ENCODE assay signal across 8 cellular contexts in the genomic region with DNA sequence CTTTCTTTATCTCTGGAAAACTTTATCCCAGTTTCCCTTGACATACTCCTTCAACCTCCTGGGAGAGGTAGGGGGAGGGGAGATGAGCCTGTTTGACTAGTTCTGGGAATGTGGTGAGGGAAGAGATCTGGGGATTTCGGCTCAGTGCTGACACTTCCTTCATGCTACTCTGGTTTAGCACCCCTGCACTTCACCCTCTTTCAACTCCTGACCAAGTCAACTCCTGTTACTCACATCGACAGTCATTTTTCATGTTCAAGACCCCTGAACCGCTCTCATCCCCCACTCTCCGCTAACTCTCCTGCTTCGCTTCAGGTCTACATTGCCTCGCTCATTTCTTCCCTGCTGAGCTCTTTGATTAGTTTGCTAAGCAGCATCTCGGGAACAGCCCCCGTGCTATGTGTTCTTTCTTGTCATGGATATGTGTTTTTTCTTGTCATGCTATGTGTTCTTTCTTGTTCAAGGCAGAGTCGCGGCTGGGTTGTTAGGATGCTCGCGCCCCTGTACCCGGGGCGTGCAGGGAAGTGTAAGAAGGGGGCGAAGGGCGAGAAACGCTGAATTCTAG. TPM values are rescaled to one million over a fixed set of nuclear protein-coding genes. Genes with fewer than 3 reads are reported as not detected.
DNase-seq lines count a peak whose midpoint lies in the region; ATAC-seq and TF ChIP-seq lines count a peak whose summit lies in the region.

No MANE protein-coding gene starts in this region.

- no peaks in the 10 kb centered on the region for H3K9me2 ChIP-seq in hepatocyte (replicated peaks; ENCODE audit: insufficient read depth)

- CTCF ChIA-PET in AG04449 (lab: Yijun Ruan, JAX): interaction anchor here (0.5 to 1.5 kb wide), 6 partner anchors 13 to 866 kb away, joined by 3 to 4 read pairs (median 3); partner anchors contain the start of gene TRIM27

- H2AFZ ChIP-seq in hepatocyte: peak overlapping the region; percentile 83

- ATAC-seq in GM18909 (IDR thresholded peaks at IDR 0.05; ENCODE audit: poor library complexity, unreplicated experiment) (peak; percentile 25), HG03520 (IDR thresholded peaks at IDR 0.05; ENCODE audit: unreplicated experiment) (peak; percentile 21), GM18870 (IDR thresholded peaks at IDR 0.05; ENCODE audit: unreplicated experiment) (no peak)

- H3K4me3 ChIP-seq in AG04449 (ENCODE audit: low read depth, low read length): peak overlapping the region; percentile 74
- H3K4me3 ChIP-seq in SJSA1: peak overlapping the region; percentile 49
- peak overlapping the region; percentile 90 for H3K4me3 ChIP-seq in adipocyte (ENCODE audit: low read length)
- peak overlapping the region; percentile 85 for H3K4me3 ChIP-seq in hepatocyte

- TF ChIP-seq CTCF in AG04449 (IDR thresholded peaks at IDR 0.05; ENCODE audit: insufficient read depth, low read length, missing control alignments) (no peak), hepatocyte (IDR thresholded peaks at IDR 0.05; ENCODE audit: poor library complexity) (no peak)

- no peak for DNase-seq in AG04449 (ENCODE audit: low read depth, low spot score)
- DNase-seq in SJSA1 (ENCODE audit: low read depth in 1 of 2, low spot score in 2 of 2): peak in 1 of 2 experiments; percentile 65
- DNase-seq in adipocyte (ENCODE audit: low read depth): peak; percentile 64
- DNase-seq in hepatocyte (ENCODE audit: low spot score): peak; percentile 63
- peak; percentile 41 for DNase-seq in putamen (ENCODE audit: low spot score)

- H3K27me3 ChIP-seq in SJSA1 (replicated peaks): no peaks in the 10 kb centered on the region
- H3K27me3 ChIP-seq in adipocyte (replicated peaks; ENCODE audit: control insufficient read depth, insufficient read depth, low read length): no peaks in the 10 kb centered on the region
- H3K27me3 ChIP-seq in hepatocyte: no peaks in the 10 kb centered on the region

- under 1% methylated on average over 17 of the region's 17 CpGs for WGBS in hepatocyte (ENCODE audit: low lambda C conversion rate, missing lambda C conversion rate)

- no peaks in the 10 kb centered on the region for H4K20me1 ChIP-seq in hepatocyte (ENCODE audit: insufficient read depth, poor library complexity, severe bottlenecking)

- H3K4me2 ChIP-seq in hepatocyte: peak overlapping the region; percentile 80

- H3K4me1 ChIP-seq in SJSA1 (replicated peaks): peaks cover 9% of the 10 kb centered on the region
- H3K4me1 ChIP-seq in adipocyte (ENCODE audit: control insufficient read depth, insufficient read depth, low read length): peaks cover 12% of the 10 kb centered on the region
- no peaks in the 10 kb centered on the region for H3K4me1 ChIP-seq in hepatocyte (ENCODE audit: insufficient read depth)

- peak overlapping the region; percentile 0; the same call in 1 of the 2 replicates for H3K27ac ChIP-seq in SJSA1
- peak overlapping the region; percentile 82 for H3K27ac ChIP-seq in hepatocyte

- POLR2A ChIA-PET in AG04449 (lab: Yijun Ruan, JAX): interaction anchor here (0.6 to 1.9 kb wide), 3 partner anchors 17 to 45 kb away, joined by 3 to 15 read pairs (median 3); partner anchors contain the start of gene TRIM27

- no peaks in the 10 kb centered on the region for H3K79me2 ChIP-seq in hepatocyte

- H3K36me3 ChIP-seq in SJSA1 (no peaks in the 10 kb centered on the region), adipocyte (ENCODE audit: control insufficient read depth, insufficient read depth, low read length, severe bottlenecking) (no peaks in the 10 kb centered on the region), hepatocyte (replicated peaks; ENCODE audit: insufficient read depth, low read depth) (no peaks in the 10 kb centered on the region)

- H3K9me3 ChIP-seq in SJSA1 (replicated peaks): no peaks in the 10 kb centered on the region
- H3K9me3 ChIP-seq in adipocyte (ENCODE audit: control insufficient read depth, low read length): no peaks in the 10 kb centered on the region
- no peaks in the 10 kb centered on the region for H3K9me3 ChIP-seq in hepatocyte (ENCODE audit: low read depth)

- peak overlapping the region; percentile 84 for H3K9ac ChIP-seq in adipocyte (ENCODE audit: low read length)

RNA-seq across cellular contexts. Expression of gene TRIM27, which starts 16.6 kb away (rescaled TPM):
- 38.2 and 61.4 TPM in 2 replicates for total RNA-seq in SJSA1 (2014; rRNA removed; shearing (Covaris generic))
- 60.8 and 62.7 TPM in 2 replicates for total RNA-seq in hepatocyte
- 50.3 and 57.0 TPM in 2 replicates for polyA plus RNA-seq in hepatocyte
